ENCODE assay signal across 1 cellular context in the genomic region with DNA sequence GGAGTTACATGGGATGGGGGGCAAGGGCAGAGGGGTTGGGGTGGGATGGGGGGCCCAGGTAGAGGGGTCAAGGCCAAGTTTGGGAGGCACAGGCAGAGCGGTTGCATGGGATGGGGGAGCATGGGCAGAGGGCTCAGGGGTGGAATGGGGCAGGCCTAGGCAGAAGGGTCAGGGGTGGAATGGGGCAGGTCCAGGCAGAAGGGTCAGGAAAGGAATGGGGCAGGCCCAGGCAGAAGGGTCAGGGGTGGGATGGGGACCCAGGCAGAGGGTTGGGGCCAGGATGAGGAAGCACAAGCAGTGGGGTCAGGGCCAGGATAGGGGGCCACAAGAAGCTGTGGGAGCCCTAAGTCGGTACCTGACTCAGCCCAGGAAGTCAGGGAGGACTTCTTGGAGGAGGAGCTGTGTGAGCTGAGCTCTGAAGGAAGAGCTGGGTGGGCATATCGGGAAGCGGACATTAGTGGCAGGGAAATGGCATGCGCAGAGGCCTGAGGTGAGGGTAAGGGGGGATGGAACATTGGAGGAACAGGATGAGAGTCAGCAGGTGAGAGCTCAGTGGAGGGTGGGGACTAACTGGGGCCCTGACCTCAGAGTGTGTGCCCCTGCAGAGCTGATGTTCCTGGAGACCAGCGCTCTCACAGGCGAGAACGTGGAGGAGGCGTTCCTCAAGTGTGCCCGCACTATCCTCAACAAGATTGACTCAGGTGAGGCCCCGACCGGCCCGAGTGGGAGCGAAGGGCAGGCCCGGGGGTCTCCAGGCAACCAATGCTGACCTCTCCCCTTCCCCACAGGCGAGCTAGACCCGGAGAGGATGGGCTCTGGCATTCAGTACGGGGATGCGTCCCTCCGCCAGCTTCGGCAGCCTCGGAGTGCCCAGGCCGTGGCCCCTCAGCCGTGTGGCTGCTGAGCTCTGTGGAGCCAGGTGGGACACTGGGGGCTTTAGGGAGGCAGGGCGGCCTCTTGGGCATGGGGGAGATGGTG.
TF ChIP-seq lines count a peak whose summit lies in the region.

No MANE protein-coding gene starts in this region.

TF ChIP-seq in H1, 55 proteins besides CTCF, POLR2A, EP300 and RAD21:
- TF ChIP-seq CHD2 (IDR thresholded peaks at IDR 0.05; ENCODE audit: low read length) = no peak
- TF ChIP-seq, protein P1, sequence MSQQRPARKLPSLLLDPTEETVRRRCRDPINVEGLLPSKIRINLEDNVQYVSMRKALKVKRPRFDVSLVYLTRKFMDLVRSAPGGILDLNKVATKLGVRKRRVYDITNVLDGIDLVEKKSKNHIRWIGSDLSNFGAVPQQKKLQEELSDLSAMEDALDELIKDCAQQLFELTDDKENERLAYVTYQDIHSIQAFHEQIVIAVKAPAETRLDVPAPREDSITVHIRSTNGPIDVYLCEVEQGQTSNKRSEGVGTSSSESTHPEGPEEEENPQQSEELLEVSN (IDR thresholded peaks at IDR 0.05) = no peak
- no peak for TF ChIP-seq USF2 (IDR thresholded peaks at IDR 0.05; ENCODE audit: low read length)
